12 cellular contexts compared by ENCODE assay signal in genomic region chr10:22369433-22370072, GRCh38. TPM values are rescaled to one million over a fixed set of nuclear protein-coding genes. Genes with fewer than 3 reads are reported as not detected.
A peak's percentile ranks its signal among the peaks of the same experiment; 100 is the strongest.
DNase-seq lines count a peak whose midpoint lies in the region; ATAC-seq and TF ChIP-seq lines count a peak whose summit lies in the region.
"Had no signal": no experiment of that assay in that cellular context is flagged by ENCODE, and none has a peak within 500 bp of the region (broad histone marks: within the 10 kb centered on the region; RNA-seq: fewer than 3 reads in every experiment).

No MANE protein-coding gene starts in this region.

- BruUV-seq in MCF 10A (replicated peaks; lab: Mats Ljungman, UMichigan) = no TSS peak

- CTCF ChIA-PET in MCF 10A (lab: Yijun Ruan, JAX) = interaction anchor here (0.6 kb wide), 1 partner anchor 616 kb away, joined by 3 read pairs; no protein-coding TSS in a partner anchor

- no peaks in the 10 kb centered on the region for H3K4me1 ChIP-seq in breast epithelium
- H3K4me1 ChIP-seq in mucosa of descending colon (ENCODE audit: low read depth) = no peaks in the 10 kb centered on the region

- no peaks in the 10 kb centered on the region for H3K27me3 ChIP-seq in breast epithelium
- H3K27me3 ChIP-seq: cardiac muscle cell had no signal

- H3K4me3 ChIP-seq in breast epithelium (no peak overlapping the region), mucosa of descending colon (no peak overlapping the region)
- H3K4me3 ChIP-seq: cardiac muscle cell had no signal

- POLR2A ChIA-PET in MCF 10A (lab: Yijun Ruan, JAX) = interaction anchor here (0.6 to 1.5 kb wide), 2 partner anchors 43 to 61 kb away, joined by 3 to 4 read pairs; no protein-coding TSS in a partner anchor

- ATAC-seq in HG03565 (IDR thresholded peaks at IDR 0.05; ENCODE audit: unreplicated experiment) (peak; percentile 61), GM19455 (IDR thresholded peaks at IDR 0.05; ENCODE audit: unreplicated experiment) (no peak), HG03442 (IDR thresholded peaks at IDR 0.05; ENCODE audit: unreplicated experiment) (no peak), mucosa of descending colon (no peak)
- peak; percentile 80 for ATAC-seq in activated T-helper 17 cell treated with anti-CD3 and anti-CD28 coated beads, Interleukin-2, amount 50 U/mL, for 72 hours (replicated peaks)
- ATAC-seq: sciatic nerve had no signal

- H3K9me3 ChIP-seq in breast epithelium (no peaks in the 10 kb centered on the region), mucosa of descending colon (no peaks in the 10 kb centered on the region)

- intact Hi-C loops in MCF 10A (cut with micrococcal nuclease) = no loop called here
- intact Hi-C loops in breast epithelium (cut with DNase I; ENCODE audit: low total_unique reads) = loop anchor here (10.0 kb wide), 1 partner anchor 95 kb away; no protein-coding TSS in a partner anchor
- intact Hi-C loops in mucosa of descending colon (cut with DNase I, micrococcal nuclease) = no loop called here

- no peaks in the 10 kb centered on the region for H3K36me3 ChIP-seq in breast epithelium
- H3K36me3 ChIP-seq in mucosa of descending colon (ENCODE audit: low read depth) = no peaks in the 10 kb centered on the region
- H3K36me3 ChIP-seq: cardiac muscle cell had no signal

- no peaks in the 10 kb centered on the region for H3K36me3 Mint-ChIP-seq in MCF 10A (ENCODE audit: insufficient read depth, unreplicated experiment)
- H3K36me3 Mint-ChIP-seq in activated T-helper 17 cell treated with anti-CD3 and anti-CD28 coated beads, Interleukin-2, amount 50 U/mL, for 72 hours (ENCODE audit: low read depth) = no peaks in the 10 kb centered on the region

- H3K9me3 Mint-ChIP-seq in MCF 10A (ENCODE audit: unreplicated experiment) = no peaks in the 10 kb centered on the region
- no peaks in the 10 kb centered on the region for H3K9me3 Mint-ChIP-seq in activated T-helper 17 cell treated with anti-CD3 and anti-CD28 coated beads, Interleukin-2, amount 50 U/mL, for 72 hours

- H3K4me1 Mint-ChIP-seq in MCF 10A (ENCODE audit: insufficient read depth, unreplicated experiment) = no peaks in the 10 kb centered on the region
- peaks cover 4% of the 10 kb centered on the region for H3K4me1 Mint-ChIP-seq in activated T-helper 17 cell treated with anti-CD3 and anti-CD28 coated beads, Interleukin-2, amount 50 U/mL, for 72 hours

- no peak overlapping the region for H3K4me3 Mint-ChIP-seq in MCF 10A (ENCODE audit: unreplicated experiment)
- no peak overlapping the region for H3K4me3 Mint-ChIP-seq in activated T-helper 17 cell treated with anti-CD3 and anti-CD28 coated beads, Interleukin-2, amount 50 U/mL, for 72 hours

- H3K27ac ChIP-seq in breast epithelium = no peak overlapping the region
- H3K27ac ChIP-seq: cardiac muscle cell had no signal

- DNase-seq in MCF 10A (ENCODE audit: unreplicated experiment) (peak; percentile 66), breast epithelium (ENCODE audit: low spot score in 2 of 2) (no peak), mucosa of descending colon (no peak)
- no peak for DNase-seq in activated naive CD4-positive, alpha-beta T cell treated with anti-CD3 and anti-CD28 coated beads, Interleukin-2, amount 50 U/mL, for 16 hours
- DNase-seq: NCI-H1105; stimulated activated naive CD4-positive, alpha-beta T cell treated with Interleukin-2 at 50 U/mL for 16 hours had no signal

- TF ChIP-seq CTCF in MCF 10A (IDR thresholded peaks at IDR 0.05; ENCODE audit: unreplicated experiment) (no peak), breast epithelium (IDR thresholded peaks at IDR 0.05) (no peak), mucosa of descending colon (IDR thresholded peaks at IDR 0.05) (no peak)

- no peaks in the 10 kb centered on the region for H3K27me3 Mint-ChIP-seq in MCF 10A (ENCODE audit: insufficient read depth, unreplicated experiment)
- H3K27me3 Mint-ChIP-seq in activated T-helper 17 cell treated with anti-CD3 and anti-CD28 coated beads, Interleukin-2, amount 50 U/mL, for 72 hours = no peaks in the 10 kb centered on the region

- TF ChIP-seq POLR2A in breast epithelium (IDR thresholded peaks at IDR 0.05) = no peak

- H3K27ac Mint-ChIP-seq in MCF 10A (ENCODE audit: low read depth, unreplicated experiment) = no peak overlapping the region
- H3K27ac Mint-ChIP-seq in activated T-helper 17 cell treated with anti-CD3 and anti-CD28 coated beads, Interleukin-2, amount 50 U/mL, for 72 hours = no peak overlapping the region

RNA-seq across cellular contexts. Expression of gene SPAG6, which starts 24.3 kb away (rescaled TPM):
- total RNA-seq in MCF 10A (2022) (not detected in 2 replicates), breast epithelium (1 to 10 TPM in 1 of 3 donors, under 1 TPM in 1, not detected in 1; 0.59 to 4.9 TPM), mucosa of descending colon (not detected)
- not detected for total RNA-seq in activated T-helper 17 cell treated with anti-CD3 and anti-CD28 coated beads, Interleukin-2, amount 50 U/mL, for 72 hours
- total RNA-seq: cardiac muscle cell had no signal

RNA-seq across cellular contexts. Expression of gene BMI1, which starts 48.7 kb away (rescaled TPM):
- total RNA-seq in MCF 10A (2022) (78.0 and 80.1 TPM in 2 replicates), breast epithelium (10 to 100 TPM; 48.5 to 92.3 (median 68.5) TPM), mucosa of descending colon (10 to 100 TPM; 26.6 to 76.6 (median 28.7) TPM)
- total RNA-seq in activated T-helper 17 cell treated with anti-CD3 and anti-CD28 coated beads, Interleukin-2, amount 50 U/mL, for 72 hours = 10 to 100 TPM; 61.4 to 81.1 TPM

RNA-seq across cellular contexts. Expression of gene COMMD3, which starts 53.4 kb away (rescaled TPM):
- 69.4 and 73.4 TPM in 2 replicates for total RNA-seq in MCF 10A (2022)
- 10 to 100 TPM; 30.1 to 51.4 (median 35.7) TPM for total RNA-seq in breast epithelium
- 10 to 100 TPM; 76.9 to 79.3 TPM for total RNA-seq in activated T-helper 17 cell treated with anti-CD3 and anti-CD28 coated beads, Interleukin-2, amount 50 U/mL, for 72 hours
- total RNA-seq in mucosa of descending colon = 10 to 100 TPM; 48.4 to 56.5 (median 51.2) TPM

Comparison
In these comparisons a context has a peak if more than half of its experiments do, and no peak if none do; other contexts are left out.
1. ATAC-seq: peak in HG03565 (single experiment) and activated T-helper 17 cell treated with anti-CD3 and anti-CD28 coated beads, Interleukin-2, amount 50 U/mL, for 72 hours (single experiment); none in GM19455 (single experiment), HG03442 (single experiment) and mucosa of descending colon (single experiment).